ENCODE assay signal across 10 cellular contexts in genomic region chr6:142927904-142928303, GRCh38. TPM values are rescaled to one million over a fixed set of nuclear protein-coding genes. Genes with fewer than 3 reads are reported as not detected.
A peak's percentile ranks its signal among the peaks of the same experiment; 100 is the strongest.
DNase-seq lines count a peak whose midpoint lies in the region; ATAC-seq, FAIRE-seq and TF ChIP-seq lines count a peak whose summit lies in the region.
"Had no signal": no experiment of that assay in that cellular context is flagged by ENCODE, and none has a peak within 500 bp of the region (broad histone marks: within the 10 kb centered on the region; RNA-seq: fewer than 3 reads in every experiment).

No MANE protein-coding gene starts in this region.

- peak; percentile 6 for DNase-seq in DMS53 (lab: John Stamatoyannopoulos, UW)
- no peak for DNase-seq in DMS53 treated with DMSO at 0.1 percent for 48 hours (lab: John Stamatoyannopoulos, UW; ENCODE audit: unreplicated experiment)
- no peak for DNase-seq in Peyer's patch
- no peak for DNase-seq in endothelial cell (ENCODE audit: low spot score)
- peak; percentile 24 for DNase-seq in small intestine
- DNase-seq in OCI-M2 (lab: John Stamatoyannopoulos, UW; ENCODE audit: unreplicated experiment) = no peak
- no peak for DNase-seq in NCI-H82 (lab: John Stamatoyannopoulos, UW)
- DNase-seq: left colon had no signal

- H3K27ac ChIP-seq in Peyer's patch = peak overlapping the region; percentile 93 to 99 (median 96)
- H3K27ac ChIP-seq in small intestine (ENCODE audit: low read depth in 1 of 2, low read length in 1 of 2) = peak overlapping the region in 1 of 2 donors; percentile 32
- H3K27ac ChIP-seq: 22Rv1 had no signal

- TF ChIP-seq CTCF in Peyer's patch (IDR thresholded peaks at IDR 0.05) = no peak
- no peak for TF ChIP-seq CTCF in endothelial cell (IDR thresholded peaks at IDR 0.05; ENCODE audit: unreplicated experiment)

- ATAC-seq in HG02852 (IDR thresholded peaks at IDR 0.05; ENCODE audit: unreplicated experiment) = no peak

- H3K27me3 ChIP-seq in Peyer's patch (no peaks in the 10 kb centered on the region), small intestine (ENCODE audit: control insufficient read depth in 2 of 2, insufficient read depth in 2 of 2, low read length in 2 of 2) (no peaks in the 10 kb centered on the region)

- no peak for FAIRE-seq in small intestine (lab: Jason Lieb, UNC)

- peak in 1 of 2 donors; percentile 18 for TF ChIP-seq POLR2A in Peyer's patch (IDR thresholded peaks at IDR 0.05)

- peaks cover 4% of the 10 kb centered on the region for H3K27me3 Mint-ChIP-seq in endothelial cell (ENCODE audit: unreplicated experiment)

- H3K36me3 ChIP-seq in Peyer's patch (no peaks in the 10 kb centered on the region), small intestine (ENCODE audit: control insufficient read depth in 2 of 2, insufficient read depth in 2 of 2, low read length in 2 of 2) (peaks cover 0 to 2% of the 10 kb centered on the region in 2 donors)

- H3K9me3 ChIP-seq in Peyer's patch (no peaks in the 10 kb centered on the region), small intestine (ENCODE audit: control insufficient read depth, low read depth) (no peaks in the 10 kb centered on the region)

- no peaks in the 10 kb centered on the region for H3K9me3 Mint-ChIP-seq in endothelial cell (ENCODE audit: unreplicated experiment)

- H3K4me1 Mint-ChIP-seq in endothelial cell (ENCODE audit: unreplicated experiment) = peaks cover 27% of the 10 kb centered on the region

- peaks cover 3% of the 10 kb centered on the region for H3K36me3 Mint-ChIP-seq in endothelial cell (ENCODE audit: low read depth, unreplicated experiment)

- H3K4me3 ChIP-seq in Peyer's patch (peak overlapping the region; percentile 62 to 86 (median 74)), small intestine (ENCODE audit: low read depth in 1 of 2, low read length in 2 of 2) (no peak overlapping the region)

- 49 to 74% (median 58%) methylated on average over 5 of the region's 5 CpGs for WGBS in small intestine, 3 donors

- H3K4me1 ChIP-seq in Peyer's patch (peaks cover 0 to 12% (median 5%) of the 10 kb centered on the region in 4 donors), small intestine (ENCODE audit: control insufficient read depth in 2 of 2, insufficient read depth in 1 of 2, low read depth in 1 of 2, low read length in 1 of 2) (peaks cover 0 to 2% of the 10 kb centered on the region in 2 donors)

- peak overlapping the region; percentile 93 for H3K4me3 Mint-ChIP-seq in endothelial cell (ENCODE audit: unreplicated experiment)

- H3K27ac Mint-ChIP-seq in endothelial cell (ENCODE audit: unreplicated experiment) = peak overlapping the region; percentile 98

RNA-seq across cellular contexts. Expression of gene HIVEP2, which starts 17.1 kb away (rescaled TPM):
- 10 to 100 TPM; 14.4 to 35.5 (median 19.5) TPM for total RNA-seq in Peyer's patch
- total RNA-seq in endothelial cell (ENCODE audit: unreplicated experiment) = 15.6 TPM
- 1 to 10 TPM; 1.9 to 3.5 (median 2.7) TPM for polyA plus RNA-seq in small intestine

Comparison
In these comparisons a context has a peak if more than half of its experiments do, and no peak if none do; other contexts are left out.
1. DNase-seq: peak in DMS53 (single experiment) and small intestine (single experiment); none in DMS53 treated with DMSO at 0.1 percent for 48 hours (single experiment), Peyer's patch (0 of 3), endothelial cell (single experiment), OCI-M2 (single experiment) and NCI-H82 (single experiment).
2. H3K4me3 ChIP-seq: peak in Peyer's patch (4 of 4); none in small intestine (0 of 2).